In the genomic region with DNA sequence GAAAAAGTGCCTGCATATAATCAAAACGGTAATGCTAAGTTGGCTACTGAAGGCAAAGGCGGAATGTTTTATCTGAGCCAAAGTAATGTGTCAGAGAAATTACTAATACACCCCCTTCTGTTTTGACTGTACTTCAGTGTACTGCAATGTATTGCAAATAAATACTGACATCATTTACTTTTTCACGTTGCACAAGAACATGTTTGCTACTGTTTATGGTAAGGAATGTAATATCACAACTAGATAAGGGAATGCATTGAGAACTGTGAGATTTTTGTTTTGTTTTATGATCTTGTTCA, we compare ENCODE assay signal across 8 cellular contexts. TPM values are rescaled to one million over a fixed set of nuclear protein-coding genes. Genes with fewer than 3 reads are reported as not detected.
DNase-seq lines count a peak whose midpoint lies in the region; ATAC-seq and TF ChIP-seq lines count a peak whose summit lies in the region.

No MANE protein-coding gene starts in this region.

- H3K4me3 ChIP-seq in BE2C (ENCODE audit: low read depth, low read length) (peak overlapping the region; percentile 78), adrenal gland (peak overlapping the region in 2 of 4 donors; percentile 62 to 86), tibial artery (peak overlapping the region; percentile 81 to 90)

- no peak for TF ChIP-seq POLR2A in adrenal gland (IDR thresholded peaks at IDR 0.05)

- intact Hi-C loops in adrenal gland (cut with DNase I), result no loop called here
- intact Hi-C loops in tibial artery (cut with DNase I; ENCODE audit: low total_unique reads), result no loop called here

- H3K4me1 ChIP-seq in BE2C, result no peaks in the 10 kb centered on the region; the same call in 1 of the 2 replicates
- peaks cover 0 to 15% of the 10 kb centered on the region in 2 donors for H3K4me1 ChIP-seq in adrenal gland (replicated peaks in 1 of 2)
- peaks cover 0 to 18% (median 3%) of the 10 kb centered on the region in 4 donors for H3K4me1 ChIP-seq in tibial artery

- TF ChIP-seq CTCF in BE2C (IDR thresholded peaks at IDR 0.05; ENCODE audit: low read depth, low read length), result no peak
- TF ChIP-seq CTCF in adrenal gland (IDR thresholded peaks at IDR 0.05), result no peak
- TF ChIP-seq CTCF in tibial artery (IDR thresholded peaks at IDR 0.05), result no peak

- H3K36me3 ChIP-seq in BE2C, result no peaks in the 10 kb centered on the region
- no peaks in the 10 kb centered on the region for H3K36me3 ChIP-seq in adrenal gland (replicated peaks in 1 of 2)
- no peaks in the 10 kb centered on the region for H3K36me3 ChIP-seq in tibial artery

- peak; percentile 1 for ATAC-seq in HG03280 (IDR thresholded peaks at IDR 0.05; ENCODE audit: unreplicated experiment)
- ATAC-seq in HG03045 (IDR thresholded peaks at IDR 0.05; ENCODE audit: unreplicated experiment), result no peak
- no peak for ATAC-seq in GM21360 (IDR thresholded peaks at IDR 0.05; ENCODE audit: unreplicated experiment)

- no peak for DNase-seq in BE2C
- no peak for DNase-seq in adrenal gland
- no peak for DNase-seq in tibial artery
- DNase-seq in central memory CD4-positive, alpha-beta T cell, result no peak

- H3K27me3 ChIP-seq in BE2C (no peaks in the 10 kb centered on the region), adrenal gland (no peaks in the 10 kb centered on the region), layer of hippocampus (ENCODE audit: control insufficient read depth, insufficient read depth, low read length) (no peaks in the 10 kb centered on the region), tibial artery (no peaks in the 10 kb centered on the region)

- no peaks in the 10 kb centered on the region for H3K9me3 ChIP-seq in BE2C
- no peaks in the 10 kb centered on the region for H3K9me3 ChIP-seq in adrenal gland (replicated peaks in 1 of 3)
- H3K9me3 ChIP-seq in tibial artery, result no peaks in the 10 kb centered on the region

- 0 to 2% (median 1%) methylated on average over 3 of the region's 3 CpGs for WGBS in adrenal gland, 4 donors

- H3K27ac ChIP-seq in adrenal gland (peak overlapping the region in 3 of 5 donors; percentile 60 to 90 (median 88)), layer of hippocampus (ENCODE audit: low read depth, low read length) (peak overlapping the region; percentile 87), tibial artery (peak overlapping the region; percentile 67 to 77)

RNA-seq across cellular contexts. Expression of a gene that starts 0.8 kb away (rescaled TPM):
- polyA plus RNA-seq in BE2C (2012; ENCODE audit: insufficient read depth, insufficient read length, low read depth), result 8.1 TPM
- total RNA-seq in adrenal gland, result 10 to 100 TPM in 7 of 8 donors, 1 to 10 TPM in 1; 9.1 to 20.5 (median 11.7) TPM
- 10 to 100 TPM in 1 of 3 donors, 1 to 10 TPM in 2; 4.2 to 12.0 (median 5.1) TPM for polyA plus RNA-seq in adrenal gland
